In genomic region chr11:43774786-43775185, GRCh38 we compare ENCODE assay signal across 29 cellular contexts.
"Had no signal": no experiment of that assay in that cellular context is flagged by ENCODE, and none has a peak within 500 bp of the region (broad histone marks: within the 10 kb centered on the region; RNA-seq: fewer than 3 reads in every experiment).

No MANE protein-coding gene starts in this region.

- H3K4me1 ChIP-seq: colonic mucosa, esophagus muscularis mucosa, esophagus squamous epithelium, foreskin keratinocyte, gastrocnemius medialis, gastroesophageal sphincter had no signal

- H3K4me3 ChIP-seq: colonic mucosa, coronary artery, dorsolateral prefrontal cortex, esophagus muscularis mucosa, esophagus squamous epithelium, gastrocnemius medialis, gastroesophageal sphincter, heart left ventricle, heart right ventricle had no signal

- H3K27me3 ChIP-seq: colonic mucosa, dorsolateral prefrontal cortex, esophagus muscularis mucosa, esophagus squamous epithelium, foreskin keratinocyte, gastrocnemius medialis, gastroesophageal sphincter, heart left ventricle, heart right ventricle had no signal

- H3K27me3 Mint-ChIP-seq: dendritic cell treated with granulocyte-macrophage colony-stimulating factor and Interleukin-4, amounts not matched to agents 40 ng/mL and 50 ng/mL, for 4 days; effector memory CD8-positive, alpha-beta T cell had no signal

- H3K27ac Mint-ChIP-seq: dendritic cell treated with granulocyte-macrophage colony-stimulating factor and Interleukin-4, amounts not matched to agents 40 ng/mL and 50 ng/mL, for 4 days; effector memory CD8-positive, alpha-beta T cell; endodermal cell had no signal

- H3K36me3 ChIP-seq: colonic mucosa, esophagus muscularis mucosa, gastrocnemius medialis, gastroesophageal sphincter had no signal

- H3K9me3 Mint-ChIP-seq: effector memory CD8-positive, alpha-beta T cell had no signal

- DNase-seq: colonic mucosa; cortex of kidney; dermis blood vessel endothelial cell; dorsolateral prefrontal cortex; effector CD4-positive, alpha-beta T cell; effector CD8-positive, alpha-beta T cell; effector memory CD4-positive, alpha-beta T cell; effector memory CD8-positive, alpha-beta T cell; endodermal cell; erythroblast; esophagus squamous epithelium; foreskin fibroblast; foreskin keratinocyte; foreskin melanocyte; gastrocnemius medialis; glutamatergic neuron; head of caudate nucleus; heart left ventricle; heart right ventricle had no signal

- FAIRE-seq: colon, endometrium, endothelial cell of umbilical vein, frontal cortex had no signal

- ATAC-seq: effector memory CD8-positive, alpha-beta T cell; esophagus mucosa; foreskin keratinocyte; gastrocnemius medialis; gastroesophageal sphincter; heart left ventricle; heart right ventricle had no signal

- H3K9me3 ChIP-seq: colonic mucosa, esophagus muscularis mucosa, esophagus squamous epithelium, gastrocnemius medialis, gastroesophageal sphincter, heart left ventricle had no signal

- H3K27ac ChIP-seq: colonic mucosa, coronary artery, dorsolateral prefrontal cortex, epithelial cell of prostate, esophagus muscularis mucosa, esophagus squamous epithelium, foreskin keratinocyte, gastrocnemius medialis, gastroesophageal sphincter, heart left ventricle, heart right ventricle had no signal

- H3K4me3 Mint-ChIP-seq: dendritic cell treated with granulocyte-macrophage colony-stimulating factor and Interleukin-4, amounts not matched to agents 40 ng/mL and 50 ng/mL, for 4 days; effector memory CD8-positive, alpha-beta T cell; endodermal cell had no signal
